In genomic region chr7:16659854-16660497, GRCh38 we compare ENCODE assay signal across 7 cellular contexts. TPM values are rescaled to one million over a fixed set of nuclear protein-coding genes. Genes with fewer than 3 reads are reported as not detected.
DNase-seq lines count a peak whose midpoint lies in the region; ATAC-seq, FAIRE-seq and TF ChIP-seq lines count a peak whose summit lies in the region.
"Not testable (repeated sequence)": the region's sequence is repeated elsewhere in the genome, so short reads cannot be mapped to it uniquely, and the experiment has no call there.

No MANE protein-coding gene starts in this region.

- H2BK120ac ChIP-seq in IMR-90 (ENCODE audit: low read depth, low read length), result not testable (repeated sequence)

- POLR2A ChIA-PET in HCT116 (lab: Charles Lee); IMR-90 (lab: Charles Lee; ENCODE audit: unreplicated experiment): not testable (repeated sequence)
- POLR2A ChIA-PET in endothelial cell of umbilical vein (lab: Charles Lee), result interaction anchor here (0.7 kb wide), 1 partner anchor 125 kb away, joined by 5 read pairs; no protein-coding TSS in a partner anchor
- POLR2A ChIA-PET in HepG2 (lab: Yijun Ruan, JAX), result interaction anchor here (0.8 to 1.6 kb wide), 2 partner anchors 14 to 15 kb away, joined by 3 to 6 read pairs; partner anchors contain the start of genes ANKMY2 and BZW2

- peaks cover 98% of the 10 kb centered on the region for H3K79me2 ChIP-seq in HCT116 (ENCODE audit: insufficient read depth, low read length)
- H3K79me2 ChIP-seq in endothelial cell of umbilical vein (ENCODE audit: control insufficient read depth, insufficient read depth, low read length), result peaks cover 93% of the 10 kb centered on the region
- peaks cover 85% of the 10 kb centered on the region for H3K79me2 ChIP-seq in HepG2 (ENCODE audit: insufficient read depth, low read length)

- not testable (repeated sequence) for H3K18ac ChIP-seq in IMR-90 (ENCODE audit: low read depth, low read length)

- H3K14ac ChIP-seq in IMR-90 (replicated peaks; ENCODE audit: low read depth, low read length), result not testable (repeated sequence)

- WGBS in IMR-90 (ENCODE audit: extremely low coverage in 2 of 2, insufficient read length in 1 of 2), 2 experiments, result no CpG with 5 or more reads among the region's 8 CpGs
- WGBS in heart right ventricle, 2 donors, result 67 to 78% methylated on average over 8 of the region's 8 CpGs
- WGBS in HepG2 (ENCODE audit: low lambda C conversion rate), result 85% methylated on average over 8 of the region's 8 CpGs

- not testable (repeated sequence) for H4K5ac ChIP-seq in IMR-90 (ENCODE audit: low read depth, low read length)

- H4K91ac ChIP-seq in IMR-90 (ENCODE audit: insufficient read depth, low read depth, low read length), result not testable (repeated sequence)

- CTCF ChIA-PET in HCT116 (lab: Charles Lee); IMR-90 (lab: Yijun Ruan, JAX); HepG2 (lab: Yijun Ruan, JAX; ENCODE audit: low intra/inter-chr PET ratio, low total read pairs): not testable (repeated sequence)
- CTCF ChIA-PET in endothelial cell of umbilical vein (lab: Charles Lee), result interaction anchor here (1.0 kb wide), 1 partner anchor 35 kb away, joined by 3 read pairs; no protein-coding TSS in a partner anchor

- not testable (repeated sequence) for H3K23ac ChIP-seq in IMR-90 (ENCODE audit: low read depth, low read length)

- not testable (repeated sequence) for H3K9me1 ChIP-seq in IMR-90 (ENCODE audit: insufficient read depth, low read length); endothelial cell of umbilical vein (replicated peaks; ENCODE audit: control insufficient read depth, extremely low read depth, insufficient read depth, low read length)

- not testable (repeated sequence) for DNase-seq in HCT116 (ENCODE audit: low read depth, low spot score); IMR-90; RWPE2 (ENCODE audit: low spot score); endothelial cell of umbilical vein (ENCODE audit: low read depth, low spot score); heart right ventricle; HepG2 (ENCODE audit: low spot score)

- not testable (repeated sequence) for H3K9ac ChIP-seq in HCT116 (ENCODE audit: low read length); IMR-90 (ENCODE audit: low read depth, low read length); endothelial cell of umbilical vein (replicated peaks; ENCODE audit: extremely low read depth, insufficient read depth, low read length); HepG2 (ENCODE audit: insufficient read depth, low read depth, low read length); skeletal muscle tissue (ENCODE audit: low read depth in 1 of 3, low read length in 3 of 3)

- not testable (repeated sequence) for H3K27me3 ChIP-seq in HCT116 (ENCODE audit: insufficient read depth, low read length); IMR-90 (ENCODE audit: control insufficient read depth, insufficient read depth, low read length); RWPE2 (ENCODE audit: insufficient read depth, poor library complexity, severe bottlenecking); endothelial cell of umbilical vein (ENCODE audit: control insufficient read depth in 2 of 2, insufficient read depth in 2 of 2, low read length in 2 of 2); heart right ventricle; HepG2 (ENCODE audit: control insufficient read depth in 1 of 2, insufficient read depth in 2 of 2, low read length in 2 of 2); skeletal muscle tissue (ENCODE audit: control insufficient read depth in 3 of 3, insufficient read depth in 3 of 3, low read length in 3 of 3)

- H3K36me3 ChIP-seq in HCT116 (ENCODE audit: control insufficient read depth in 1 of 2, insufficient read depth in 2 of 2, low read length in 2 of 2); IMR-90 (ENCODE audit: control insufficient read depth, insufficient read depth, low read length); RWPE2 (ENCODE audit: low read depth); endothelial cell of umbilical vein (ENCODE audit: control insufficient read depth in 2 of 2, extremely low read depth in 1 of 2, insufficient read depth in 2 of 2, low read length in 2 of 2); heart right ventricle; HepG2 (replicated peaks in 1 of 2; ENCODE audit: control insufficient read depth in 1 of 2, insufficient read depth in 2 of 2, low read length in 2 of 2); skeletal muscle tissue (ENCODE audit: control insufficient read depth in 3 of 3, insufficient read depth in 3 of 3, low read length in 3 of 3): not testable (repeated sequence)

- H3K9me3 ChIP-seq in HCT116 (ENCODE audit: control insufficient read depth in 1 of 2, insufficient read depth in 1 of 2, low read depth in 1 of 2, low read length in 2 of 2); IMR-90 (ENCODE audit: control insufficient read depth, insufficient read depth, low read length); RWPE2 (ENCODE audit: severe bottlenecking); endothelial cell of umbilical vein (replicated peaks; ENCODE audit: control insufficient read depth, insufficient read depth, low read length); heart right ventricle; HepG2 (ENCODE audit: low read length); skeletal muscle tissue (ENCODE audit: control insufficient read depth in 3 of 3, low read length in 3 of 3): not testable (repeated sequence)

- in situ Hi-C loops in IMR-90 (cut with MboI; ENCODE audit: low sequenced_read_pairs); HepG2 (cut with HindIII; ENCODE audit: extremely low pct_ligation_motif_present, low pct_unique_long_range_greater_than_20kb): not testable (repeated sequence)

- peaks cover 28 to 33% of the 10 kb centered on the region in 2 experiments for H3K4me1 ChIP-seq in HCT116 (ENCODE audit: control insufficient read depth in 1 of 2, insufficient read depth in 2 of 2, low read length in 2 of 2)
- not testable (repeated sequence) for H3K4me1 ChIP-seq in IMR-90 (ENCODE audit: control insufficient read depth, insufficient read depth, low read length)
- peaks cover 34% of the 10 kb centered on the region for H3K4me1 ChIP-seq in RWPE2 (ENCODE audit: insufficient read depth, poor library complexity, severe bottlenecking)
- peaks cover 21% of the 10 kb centered on the region for H3K4me1 ChIP-seq in endothelial cell of umbilical vein (ENCODE audit: control insufficient read depth, extremely low read depth, insufficient read depth, low read length)
- peaks cover 3 to 63% (median 45%) of the 10 kb centered on the region in 9 donors for H3K4me1 ChIP-seq in heart right ventricle
- H3K4me1 ChIP-seq in HepG2 (ENCODE audit: insufficient read depth, low read length), result peaks cover 24% of the 10 kb centered on the region
- H3K4me1 ChIP-seq in skeletal muscle tissue (ENCODE audit: control insufficient read depth in 3 of 3, insufficient read depth in 3 of 3, low read length in 3 of 3), result peaks cover 9 to 13% (median 10%) of the 10 kb centered on the region in 3 donors

- not testable (repeated sequence) for H2AK5ac ChIP-seq in IMR-90 (ENCODE audit: low read depth, low read length)

- ATAC-seq in HCT116; IMR-90 (ENCODE audit: low read depth); RWPE2 (ENCODE audit: low read depth); heart right ventricle; HepG2: not testable (repeated sequence)

- not testable (repeated sequence) for FAIRE-seq in endothelial cell of umbilical vein (lab: Jason Lieb, UNC); HepG2 (lab: Jason Lieb, UNC)

- H4K8ac ChIP-seq in IMR-90 (ENCODE audit: low read depth in 2 of 2, low read length in 2 of 2), result not testable (repeated sequence)

- intact Hi-C loops in HCT116 (cut with micrococcal nuclease); IMR-90 (cut with micrococcal nuclease); heart right ventricle (cut with DNase I): not testable (repeated sequence)
- intact Hi-C loops in endothelial cell of umbilical vein (cut with micrococcal nuclease) (loop anchor here (1.0 to 2.0 kb wide), 2 partner anchors 9 to 13 kb away; partner anchors contain the start of gene BZW2), HepG2 (cut with micrococcal nuclease; ENCODE audit: unreplicated experiment) (loop anchor here (2.0 to 10.0 kb wide), 2 partner anchors 13 to 1285 kb away; partner anchors contain the start of gene BZW2)

- dilution Hi-C loops in IMR-90 (cut with HindIII; ENCODE audit: low sequenced_read_pairs, unreplicated experiment); endothelial cell of umbilical vein (cut with MboI; ENCODE audit: extremely low pct_ligation_motif_present, low sequenced_read_pairs): not testable (repeated sequence)

- H2BK20ac ChIP-seq in IMR-90 (ENCODE audit: low read depth, low read length), result not testable (repeated sequence)

- not testable (repeated sequence) for H4K20me1 ChIP-seq in HCT116 (ENCODE audit: insufficient read depth); IMR-90 (ENCODE audit: insufficient read depth, low read length); endothelial cell of umbilical vein (replicated peaks; ENCODE audit: control insufficient read depth, extremely low read depth, insufficient read depth, low read length); HepG2 (ENCODE audit: insufficient read depth, low read length)

- peak overlapping the region; percentile 13 for H2BK5ac ChIP-seq in IMR-90 (ENCODE audit: low read depth, low read length, poor library complexity, severe bottlenecking)

- H2BK15ac ChIP-seq in IMR-90 (ENCODE audit: low read depth, low read length), result not testable (repeated sequence)

- not testable (repeated sequence) for H2AFZ ChIP-seq in HCT116 (ENCODE audit: low read depth, low read length, poor library complexity, severe bottlenecking); IMR-90 (replicated peaks; ENCODE audit: low read length, poor library complexity); endothelial cell of umbilical vein (ENCODE audit: low read depth, low read length); HepG2 (ENCODE audit: low read length)

- not testable (repeated sequence) for H2AK9ac ChIP-seq in IMR-90 (replicated peaks; ENCODE audit: low read depth, low read length, poor library complexity)

- not testable (repeated sequence) for H3K9me2 ChIP-seq in HCT116 (ENCODE audit: insufficient read depth)

- BruUV-seq in HCT116 (replicated peaks; lab: Mats Ljungman, UMichigan); IMR-90 (replicated peaks; lab: Mats Ljungman, UMichigan); endothelial cell of umbilical vein (replicated peaks; lab: Mats Ljungman, UMichigan); HepG2 (replicated peaks; lab: Mats Ljungman, UMichigan): not testable (repeated sequence)

- not testable (repeated sequence) for TF ChIP-seq RAD21 in HCT116 (IDR thresholded peaks at IDR 0.05; ENCODE audit: low read depth); IMR-90 (IDR thresholded peaks at IDR 0.05; ENCODE audit: low read length); HepG2 (CRISPR knock-in tag; IDR thresholded peaks at IDR 0.05)

- H3K79me1 ChIP-seq in IMR-90 (ENCODE audit: low read depth in 1 of 2, low read length in 2 of 2), result peaks cover 19 to 44% of the 10 kb centered on the region in 2 experiments

- not testable (repeated sequence) for H3K4me3 ChIP-seq in HCT116 (replicated peaks in 1 of 2; ENCODE audit: low read depth in 1 of 2, low read length in 2 of 2); IMR-90 (ENCODE audit: insufficient read depth, low read depth, low read length); RWPE2 (ENCODE audit: severe bottlenecking); endothelial cell of umbilical vein (replicated peaks in 1 of 3; ENCODE audit: insufficient read depth in 1 of 3, low read depth in 1 of 3, low read length in 3 of 3); heart right ventricle; HepG2 (replicated peaks in 1 of 3; ENCODE audit: insufficient read depth in 1 of 3, low read depth in 2 of 3, low read length in 3 of 3); skeletal muscle tissue (ENCODE audit: low read length in 3 of 3)

- RAD21 ChIA-PET in HCT116 (lab: Charles Lee; ENCODE audit: low non-redundant PET in 1 of 2, low total read pairs in 2 of 2, uncharacterized antibody in 2 of 2, unreplicated experiment in 2 of 2), result not testable (repeated sequence)

- H3K27ac ChIP-seq in HCT116 (ENCODE audit: low read depth, low read length); endothelial cell of umbilical vein (ENCODE audit: insufficient read depth, low read depth, low read length): not testable (repeated sequence)
- H3K27ac ChIP-seq in IMR-90 (ENCODE audit: insufficient read depth, low read length), result peak overlapping the region; percentile 36; the same call in 1 of the 2 replicates
- peak overlapping the region; percentile 11 for H3K27ac ChIP-seq in RWPE2 (ENCODE audit: poor library complexity, severe bottlenecking)
- H3K27ac ChIP-seq in heart right ventricle, result peak overlapping the region in 7 of 10 donors; percentile 69 to 92 (median 85)
- peak overlapping the region; percentile 53 for H3K27ac ChIP-seq in HepG2 (ENCODE audit: extremely low read length, insufficient read depth, low read length)
- peak overlapping the region; percentile 89 for H3K27ac ChIP-seq in skeletal muscle tissue (ENCODE audit: low read depth, low read length)

- not testable (repeated sequence) for H3K4ac ChIP-seq in IMR-90 (ENCODE audit: low read depth, low read length)

- H3K4me2 ChIP-seq in HCT116 (ENCODE audit: low read length) (peak overlapping the region; percentile 16; the same call in 1 of the 2 replicates), endothelial cell of umbilical vein (ENCODE audit: insufficient read depth, low read length) (peak overlapping the region; percentile 48)
- not testable (repeated sequence) for H3K4me2 ChIP-seq in IMR-90 (ENCODE audit: low read depth, low read length); HepG2 (ENCODE audit: low read depth, low read length)

- H3K56ac ChIP-seq in IMR-90 (ENCODE audit: extremely low read depth, insufficient read depth, low read length), result not testable (repeated sequence)

- TF ChIP-seq POLR2A in HCT116 (IDR thresholded peaks at IDR 0.05; ENCODE audit: borderline replicate concordance, extremely low read depth, insufficient read depth, insufficient read length); IMR-90 (IDR thresholded peaks at IDR 0.05; ENCODE audit: low read depth, low read length); endothelial cell of umbilical vein (IDR thresholded peaks at IDR 0.05; ENCODE audit: low read depth, low read length); HepG2 (IDR thresholded peaks at IDR 0.05; ENCODE audit: insufficient read depth in 1 of 2, low read depth in 2 of 2, low read length in 2 of 2): not testable (repeated sequence)

- not testable (repeated sequence) for TF ChIP-seq EP300 in HepG2 (IDR thresholded peaks at IDR 0.05; ENCODE audit: low read depth in 2 of 2, low read length in 2 of 2); HepG2 (CRISPR knock-in tag; IDR thresholded peaks at IDR 0.05; ENCODE audit: borderline replicate concordance)

- TF ChIP-seq CTCF in HCT116 (IDR thresholded peaks at IDR 0.05 in 2 of 3, conservative IDR thresholded peaks at IDR 0.05 in 1 of 3; ENCODE audit: borderline replicate concordance in 1 of 3, insufficient read depth in 1 of 3, low read depth in 2 of 3, low read length in 2 of 3); IMR-90 (conservative IDR thresholded peaks at IDR 0.05; ENCODE audit: low read depth, low read length); RWPE2 (IDR thresholded peaks at IDR 0.05; ENCODE audit: poor library complexity, severe bottlenecking); endothelial cell of umbilical vein (IDR thresholded peaks at IDR 0.05; ENCODE audit: extremely low read depth in 1 of 2, insufficient read depth in 1 of 2, low read depth in 1 of 2, low read length in 2 of 2); heart right ventricle (IDR thresholded peaks at IDR 0.05); HepG2 (CRISPR knock-in tag; IDR thresholded peaks at IDR 0.05): not testable (repeated sequence)

RNA-seq across cellular contexts. Expression of gene BZW2, which starts 14.0 kb away (rescaled TPM):
- total RNA-seq in HCT116 (2021; ENCODE audit: unreplicated experiment) (119 TPM), IMR-90 (2012; rRNA removed) (58.1 and 65.0 TPM in 2 replicates), endothelial cell of umbilical vein (95.3 and 106 TPM in 2 replicates), heart right ventricle (100 to 1,000 TPM; 231 to 470 (median 351) TPM), HepG2 (2016; rRNA removed; fragmentation: Illumina TruSeq; extraction: Trizol) (95.2 and 111 TPM in 2 replicates), skeletal muscle tissue (155 TPM)
- 66.3 and 88.3 TPM in 2 replicates for polyA plus RNA-seq in HCT116 (2012)
- polyA plus RNA-seq in IMR-90 (2012; rRNA removed) (86.1 and 92.9 TPM in 2 replicates), endothelial cell of umbilical vein (25.7 and 39.7 TPM in 2 replicates), heart right ventricle (100 to 1,000 TPM; 147 to 177 TPM), HepG2 (2011; rRNA removed) (18.9 and 21.8 TPM in 2 replicates)
- polyA plus RNA-seq in IMR-90 (2012; cell fraction: cytosol; rRNA removed), result 28.3 and 30.7 TPM in 2 replicates
- 10.4 and 40.8 TPM in 2 replicates for polyA plus RNA-seq in IMR-90 (2012; cell fraction: nucleus; rRNA removed; ENCODE audit: low replicate concordance)
- 102 and 123 TPM in 2 replicates for polyA plus RNA-seq in endothelial cell of umbilical vein (2011; cell fraction: cytosol; rRNA removed)
- 85.1 and 86.6 TPM in 2 replicates for polyA plus RNA-seq in endothelial cell of umbilical vein (2011; cell fraction: nucleus; rRNA removed)
- 116 and 121 TPM in 2 replicates for polyA plus RNA-seq in endothelial cell of umbilical vein (2012)
- polyA minus RNA-seq in endothelial cell of umbilical vein, result 48.6 and 54.5 TPM in 2 replicates
- 26.6 TPM for polyA minus RNA-seq in endothelial cell of umbilical vein (2011; cell fraction: cytosol; rRNA and poly(A)+ RNA removed)
- 26.5 and 37.1 TPM in 2 replicates for polyA minus RNA-seq in endothelial cell of umbilical vein (2011; cell fraction: nucleus; rRNA and poly(A)+ RNA removed)
- total RNA-seq in HepG2 (2016; cell fraction: cytosol; rRNA removed; fragmentation: Illumina TruSeq; extraction: Trizol; ENCODE audit: low read depth), result 24.6 and 26.3 TPM in 2 replicates
- total RNA-seq in HepG2 (2016; cell fraction: insoluble cytoplasmic fraction; rRNA removed; fragmentation: Illumina TruSeq; extraction: Trizol), result 91.8 and 119 TPM in 2 replicates
- 43.6 and 54.1 TPM in 2 replicates for total RNA-seq in HepG2 (2016; cell fraction: membrane; rRNA removed; fragmentation: Illumina TruSeq; extraction: Trizol)
- total RNA-seq in HepG2 (2016; cell fraction: nucleus; rRNA removed; fragmentation: Illumina TruSeq; extraction: Trizol), result 59.6 and 61.1 TPM in 2 replicates
- 15.7 and 20.2 TPM in 2 replicates for polyA plus RNA-seq in HepG2 (2011; cell fraction: cytosol; rRNA removed)
- polyA plus RNA-seq in HepG2 (2011; cell fraction: nucleus; rRNA removed), result 10.2 and 13.5 TPM in 2 replicates
- polyA plus RNA-seq in HepG2 (2012), result 41.3 and 44.8 TPM in 2 replicates
- polyA plus RNA-seq in HepG2 (2016; cell fraction: cytosol; fragmentation: Illumina TruSeq; extraction: Trizol; ENCODE audit: low read depth), result 18.9 and 19.3 TPM in 2 replicates
- polyA plus RNA-seq in HepG2 (2016; cell fraction: insoluble cytoplasmic fraction; fragmentation: Illumina TruSeq; extraction: Trizol; ENCODE audit: low read depth), result 110 and 116 TPM in 2 replicates
- polyA plus RNA-seq in HepG2 (2016; cell fraction: membrane; fragmentation: Illumina TruSeq; extraction: Trizol; ENCODE audit: low read depth), result 35.7 and 40.4 TPM in 2 replicates
- polyA plus RNA-seq in HepG2 (2016; cell fraction: nucleus; fragmentation: Illumina TruSeq; extraction: Trizol; ENCODE audit: insufficient read depth, low read depth), result 70.6 and 75.4 TPM in 2 replicates
- 13.7 and 46.5 TPM in 2 replicates for polyA minus RNA-seq in HepG2 (2011; rRNA and poly(A)+ RNA removed; ENCODE audit: low replicate concordance)
- 18.9 and 20.9 TPM in 2 replicates for polyA minus RNA-seq in HepG2 (2011; cell fraction: cytosol; rRNA and poly(A)+ RNA removed)
- 16.3 and 16.4 TPM in 2 replicates for polyA minus RNA-seq in HepG2 (2011; cell fraction: nucleus; rRNA and poly(A)+ RNA removed)

RNA-seq across cellular contexts. Expression of gene ANKMY2, which starts 14.4 kb away (rescaled TPM):
- total RNA-seq in HCT116 (2021; ENCODE audit: unreplicated experiment), result 24.9 TPM
- 13.2 and 13.3 TPM in 2 replicates for polyA plus RNA-seq in HCT116 (2012)
- 41.9 and 43.6 TPM in 2 replicates for total RNA-seq in IMR-90 (2012; rRNA removed)
- polyA plus RNA-seq in IMR-90 (2012; rRNA removed), result 15.8 and 19.5 TPM in 2 replicates
- polyA plus RNA-seq in IMR-90 (2012; cell fraction: cytosol; rRNA removed), result 5.3 TPM in 2 replicates
- polyA plus RNA-seq in IMR-90 (2012; cell fraction: nucleus; rRNA removed; ENCODE audit: low replicate concordance), result 3.9 and 25.7 TPM in 2 replicates
- total RNA-seq in endothelial cell of umbilical vein, result 9.8 and 11.6 TPM in 2 replicates
- polyA plus RNA-seq in endothelial cell of umbilical vein, result 5.5 and 7.7 TPM in 2 replicates
- 9.3 and 10.7 TPM in 2 replicates for polyA plus RNA-seq in endothelial cell of umbilical vein (2011; cell fraction: cytosol; rRNA removed)
- polyA plus RNA-seq in endothelial cell of umbilical vein (2011; cell fraction: nucleus; rRNA removed), result 23.8 and 24.0 TPM in 2 replicates
- 9.2 and 10.8 TPM in 2 replicates for polyA plus RNA-seq in endothelial cell of umbilical vein (2012)
- polyA minus RNA-seq in endothelial cell of umbilical vein, result 8.5 and 12.2 TPM in 2 replicates
- 8.3 TPM for polyA minus RNA-seq in endothelial cell of umbilical vein (2011; cell fraction: cytosol; rRNA and poly(A)+ RNA removed)
- 6.3 and 10.0 TPM in 2 replicates for polyA minus RNA-seq in endothelial cell of umbilical vein (2011; cell fraction: nucleus; rRNA and poly(A)+ RNA removed)
- 10 to 100 TPM; 21.1 to 46.7 (median 35.8) TPM for total RNA-seq in heart right ventricle
- 10 to 100 TPM; 10.7 to 13.3 TPM for polyA plus RNA-seq in heart right ventricle
- total RNA-seq in HepG2 (2016; rRNA removed; fragmentation: Illumina TruSeq; extraction: Trizol), result 21.6 and 32.0 TPM in 2 replicates
- 3.9 and 4.5 TPM in 2 replicates for total RNA-seq in HepG2 (2016; cell fraction: cytosol; rRNA removed; fragmentation: Illumina TruSeq; extraction: Trizol; ENCODE audit: low read depth)
- 24.4 and 33.4 TPM in 2 replicates for total RNA-seq in HepG2 (2016; cell fraction: insoluble cytoplasmic fraction; rRNA removed; fragmentation: Illumina TruSeq; extraction: Trizol)
- total RNA-seq in HepG2 (2016; cell fraction: membrane; rRNA removed; fragmentation: Illumina TruSeq; extraction: Trizol), result 7.4 and 9.7 TPM in 2 replicates
- 21.8 and 22.0 TPM in 2 replicates for total RNA-seq in HepG2 (2016; cell fraction: nucleus; rRNA removed; fragmentation: Illumina TruSeq; extraction: Trizol)
- 11.1 and 12.2 TPM in 2 replicates for polyA plus RNA-seq in HepG2 (2011; rRNA removed)
- 6.9 and 9.6 TPM in 2 replicates for polyA plus RNA-seq in HepG2 (2011; cell fraction: cytosol; rRNA removed)
- 15.2 and 29.4 TPM in 2 replicates for polyA plus RNA-seq in HepG2 (2011; cell fraction: nucleus; rRNA removed)
- polyA plus RNA-seq in HepG2 (2012), result 8.1 and 11.2 TPM in 2 replicates
- polyA plus RNA-seq in HepG2 (2016; cell fraction: cytosol; fragmentation: Illumina TruSeq; extraction: Trizol; ENCODE audit: low read depth), result 2.0 and 2.3 TPM in 2 replicates
- 24.1 and 25.7 TPM in 2 replicates for polyA plus RNA-seq in HepG2 (2016; cell fraction: insoluble cytoplasmic fraction; fragmentation: Illumina TruSeq; extraction: Trizol; ENCODE audit: low read depth)
- 3.7 and 4.4 TPM in 2 replicates for polyA plus RNA-seq in HepG2 (2016; cell fraction: membrane; fragmentation: Illumina TruSeq; extraction: Trizol; ENCODE audit: low read depth)
- polyA plus RNA-seq in HepG2 (2016; cell fraction: nucleus; fragmentation: Illumina TruSeq; extraction: Trizol; ENCODE audit: insufficient read depth, low read depth), result 21.6 and 21.7 TPM in 2 replicates
- 5.6 and 11.4 TPM in 2 replicates for polyA minus RNA-seq in HepG2 (2011; rRNA and poly(A)+ RNA removed; ENCODE audit: low replicate concordance)
- 5.4 and 6.8 TPM in 2 replicates for polyA minus RNA-seq in HepG2 (2011; cell fraction: cytosol; rRNA and poly(A)+ RNA removed)
- 25.9 and 29.4 TPM in 2 replicates for polyA minus RNA-seq in HepG2 (2011; cell fraction: nucleus; rRNA and poly(A)+ RNA removed)
- 30.3 TPM for total RNA-seq in skeletal muscle tissue
